ENCODE assay signal across 10 cellular contexts in genomic region chr7:69782917-69783684, GRCh38.
DNase-seq lines count a peak whose midpoint lies in the region; ATAC-seq and TF ChIP-seq lines count a peak whose summit lies in the region.
"Had no signal": no experiment of that assay in that cellular context is flagged by ENCODE, and none has a peak within 500 bp of the region (broad histone marks: within the 10 kb centered on the region; RNA-seq: fewer than 3 reads in every experiment).

No MANE protein-coding gene starts in this region.

- H3K4me1 ChIP-seq in thyroid gland = peaks cover 21 to 39% of the 10 kb centered on the region in 2 donors

- no peak for TF ChIP-seq POLR2A in thyroid gland (IDR thresholded peaks at IDR 0.05)

- H3K9me3 Mint-ChIP-seq in brain = no peaks in the 10 kb centered on the region
- H3K9me3 Mint-ChIP-seq: T-helper 1 cell treated with Interleukin-12 subunit alpha and Interleukin-12 subunit beta and Interleukin-4 antibody, amounts not matched to agents 30 μg/mL and 1 μg/mL, for 36 hours had no signal

- H3K27ac Mint-ChIP-seq in brain = peak overlapping the region; percentile 4 to 79 (median 49)
- H3K27ac Mint-ChIP-seq: T-helper 1 cell treated with Interleukin-12 subunit alpha and Interleukin-12 subunit beta and Interleukin-4 antibody, amounts not matched to agents 30 μg/mL and 1 μg/mL, for 36 hours had no signal

- peaks cover 78% of the 10 kb centered on the region for H3K4me1 Mint-ChIP-seq in brain

- no peak overlapping the region for H3K27ac ChIP-seq in thyroid gland
- H3K27ac ChIP-seq: cardiac muscle cell, neutrophil had no signal

- intact Hi-C loops in thyroid gland (cut with DNase I) = no loop called here

- no peak overlapping the region for H3K4me3 ChIP-seq in thyroid gland (replicated peaks in 1 of 3)
- H3K4me3 ChIP-seq: cardiac muscle cell had no signal

- no peak for TF ChIP-seq CTCF in brain (conservative IDR thresholded peaks at IDR 0.05)
- no peak for TF ChIP-seq CTCF in thyroid gland (IDR thresholded peaks at IDR 0.05)

- no peaks in the 10 kb centered on the region for H3K9me3 ChIP-seq in thyroid gland
- H3K9me3 ChIP-seq: neutrophil had no signal

- H3K36me3 Mint-ChIP-seq in brain = no peaks in the 10 kb centered on the region

- H3K27me3 Mint-ChIP-seq in brain = no peaks in the 10 kb centered on the region

- H3K36me3 ChIP-seq in thyroid gland = no peaks in the 10 kb centered on the region
- H3K36me3 ChIP-seq: cardiac muscle cell, neutrophil had no signal

- peak; percentile 74 for DNase-seq in NCI-H2029 treated with DMSO at 0.1 percent for 48 hours (lab: John Stamatoyannopoulos, UW)
- DNase-seq in hypothalamus (lab: John Stamatoyannopoulos, UW) = peak in 35 of 51 donors; percentile 1 to 70 (median 28)
- DNase-seq in thyroid gland = peak; percentile 39 to 55
- no peak for DNase-seq in stimulated activated CD4-positive, alpha-beta T cell treated with anti-CD3 and anti-CD28 coated beads, Interleukin-4, amount 100 ng/mL, for 4 hours
- DNase-seq in ecto neural progenitor cell (ENCODE audit: low spot score) = no peak

- H3K27me3 ChIP-seq in thyroid gland = no peaks in the 10 kb centered on the region
- H3K27me3 ChIP-seq: cardiac muscle cell, neutrophil had no signal

- H3K4me3 Mint-ChIP-seq in brain = peak overlapping the region in 4 of 5 experiments; percentile 9 to 63 (median 47)
- H3K4me3 Mint-ChIP-seq: T-helper 1 cell treated with Interleukin-12 subunit alpha and Interleukin-12 subunit beta and Interleukin-4 antibody, amounts not matched to agents 30 μg/mL and 1 μg/mL, for 36 hours had no signal

- ATAC-seq in HG03442 (IDR thresholded peaks at IDR 0.05; ENCODE audit: unreplicated experiment) = no peak

- WGBS in thyroid gland, 2 donors = 26 to 30% methylated on average over 7 of the region's 7 CpGs

Comparison
In these comparisons a context has a peak if more than half of its experiments do, and no peak if none do; other contexts are left out.
1. DNase-seq: peak in NCI-H2029 treated with DMSO at 0.1 percent for 48 hours (single experiment), hypothalamus (35 of 51) and thyroid gland (2 of 2); none in stimulated activated CD4-positive, alpha-beta T cell treated with anti-CD3 and anti-CD28 coated beads, Interleukin-4, amount 100 ng/mL, for 4 hours (0 of 2) and ecto neural progenitor cell (single experiment).